ENCODE assay signal across 14 cellular contexts in genomic region chr3:195080571-195081141, GRCh38.
DNase-seq lines count a peak whose midpoint lies in the region; ATAC-seq and TF ChIP-seq lines count a peak whose summit lies in the region.
"Had no signal": no experiment of that assay in that cellular context is flagged by ENCODE, and none has a peak within 500 bp of the region (broad histone marks: within the 10 kb centered on the region; RNA-seq: fewer than 3 reads in every experiment).

No MANE protein-coding gene starts in this region.

- H4K20me1 ChIP-seq in Karpas-422 (ENCODE audit: insufficient read depth, low read depth, low read length), result peaks cover 46% of the 10 kb centered on the region; the same call in 1 of the 2 replicates

- H3K36me3 ChIP-seq in lower lobe of right lung (no peaks in the 10 kb centered on the region), Karpas-422 (ENCODE audit: insufficient read depth, low read length) (no peaks in the 10 kb centered on the region), Caco-2 (ENCODE audit: control insufficient read depth, insufficient read depth, low read length) (no peaks in the 10 kb centered on the region), H7 (replicated peaks; ENCODE audit: control insufficient read depth, insufficient read depth, low read length) (no peaks in the 10 kb centered on the region)
- H3K36me3 ChIP-seq: upper lobe of right lung had no signal

- no peak overlapping the region for H3K4me3 Mint-ChIP-seq in Caco-2 (ENCODE audit: unreplicated experiment)
- H3K4me3 Mint-ChIP-seq: activated T-cell treated with anti-CD3 and anti-CD28 coated beads, Interleukin-2, amount 50 U/mL, for 72 hours had no signal

- no peaks in the 10 kb centered on the region for H3K9me2 ChIP-seq in Karpas-422 (replicated peaks; ENCODE audit: insufficient read depth, low read length)

- H3K4me2 ChIP-seq in Karpas-422 (ENCODE audit: low read depth, low read length, poor library complexity, severe bottlenecking), result no peak overlapping the region

- in situ Hi-C loops in ACHN (cut with HindIII; ENCODE audit: low pct_ligation_motif_present, low pct_unique_long_range_greater_than_20kb, low sequenced_read_pairs), result no loop called here

- peak in 1 of 2 donors; percentile 27 for ATAC-seq in lower lobe of right lung
- ATAC-seq: activated T-cell treated with anti-CD3 and anti-CD28 coated beads, Interleukin-2, amount 50 U/mL, for 72 hours had no signal

- H3K27me3 ChIP-seq in lower lobe of right lung (ENCODE audit: low read depth), result no peaks in the 10 kb centered on the region
- no peaks in the 10 kb centered on the region for H3K27me3 ChIP-seq in Karpas-422 (ENCODE audit: low read length)
- H3K27me3 ChIP-seq in Caco-2 (replicated peaks; ENCODE audit: control insufficient read depth, insufficient read depth, low read length), result no peaks in the 10 kb centered on the region
- no peaks in the 10 kb centered on the region for H3K27me3 ChIP-seq in H7 (ENCODE audit: control insufficient read depth, insufficient read depth, low read length)
- H3K27me3 ChIP-seq: upper lobe of right lung had no signal

- no peak overlapping the region for H3K9ac ChIP-seq in Karpas-422 (ENCODE audit: low read length)

- BruUV-seq in Caco-2 (replicated peaks; lab: Mats Ljungman, UMichigan), result no TSS peak

- no peak overlapping the region for H3K27ac Mint-ChIP-seq in Caco-2 (ENCODE audit: unreplicated experiment)
- H3K27ac Mint-ChIP-seq: activated T-cell treated with anti-CD3 and anti-CD28 coated beads, Interleukin-2, amount 50 U/mL, for 72 hours had no signal

- no peaks in the 10 kb centered on the region for H3K27me3 Mint-ChIP-seq in Caco-2 (ENCODE audit: insufficient read depth, unreplicated experiment)

- H3K79me2 ChIP-seq in Karpas-422 (ENCODE audit: low read length), result no peaks in the 10 kb centered on the region

- H3K27ac ChIP-seq in lower lobe of right lung, result peak overlapping the region; percentile 42
- H3K27ac ChIP-seq in Karpas-422 (ENCODE audit: low read length), result no peak overlapping the region
- H3K27ac ChIP-seq: SK-N-MC had no signal

- H3K9me3 Mint-ChIP-seq in Caco-2 (ENCODE audit: unreplicated experiment), result no peaks in the 10 kb centered on the region
- H3K9me3 Mint-ChIP-seq: activated T-cell treated with anti-CD3 and anti-CD28 coated beads, Interleukin-2, amount 50 U/mL, for 72 hours had no signal

- CTCF ChIA-PET in Caco-2 (lab: Charles Lee), result no interaction called here

- TF ChIP-seq CTCF in choroid plexus epithelial cell (conservative IDR thresholded peaks at IDR 0.05; ENCODE audit: low read depth, low read length), result no peak
- TF ChIP-seq CTCF in lower lobe of right lung (IDR thresholded peaks at IDR 0.05), result no peak
- no peak for TF ChIP-seq CTCF in Caco-2 (IDR thresholded peaks at IDR 0.05; ENCODE audit: insufficient read depth in 1 of 2, low read depth in 1 of 2, low read length in 1 of 2, severe bottlenecking in 1 of 2, unreplicated experiment in 1 of 2)

- H3K36me3 Mint-ChIP-seq in Caco-2 (ENCODE audit: insufficient read depth, unreplicated experiment), result no peaks in the 10 kb centered on the region

- H3K4me1 ChIP-seq in lower lobe of right lung, result peaks cover 32% of the 10 kb centered on the region
- peaks cover 5% of the 10 kb centered on the region; the same call in 1 of the 2 replicates for H3K4me1 ChIP-seq in Karpas-422 (ENCODE audit: low read length)
- H3K4me1 ChIP-seq in Caco-2, result peaks cover 16% of the 10 kb centered on the region

- DNase-seq in ACHN, result peak; percentile 41
- peak; percentile 54 for DNase-seq in NCI-H1092 treated with DMSO at 0.1 percent for 48 hours (lab: John Stamatoyannopoulos, UW)
- peak; percentile 42 for DNase-seq in choroid plexus epithelial cell (ENCODE audit: low read depth)
- peak; percentile 41 for DNase-seq in lower lobe of right lung
- no peak for DNase-seq in NOMO-1 (lab: John Stamatoyannopoulos, UW; ENCODE audit: unreplicated experiment in 2 of 2)
- DNase-seq in Karpas-422, result no peak
- no peak for DNase-seq in Caco-2
- DNase-seq in H7, result no peak
- DNase-seq: activated CD4-positive, CD25-positive, alpha-beta regulatory T cell; activated T-cell treated with anti-CD3 and anti-CD28 coated beads, Interleukin-2, amount 50 U/mL, for 72 hours; KG1; upper lobe of right lung had no signal

- H3K9me3 ChIP-seq in lower lobe of right lung (no peaks in the 10 kb centered on the region), Karpas-422 (ENCODE audit: low read length) (no peaks in the 10 kb centered on the region), Caco-2 (no peaks in the 10 kb centered on the region)
- H3K9me3 ChIP-seq: upper lobe of right lung had no signal

- no peak overlapping the region for H2AFZ ChIP-seq in Karpas-422 (ENCODE audit: low read length)

- POLR2A ChIA-PET in Caco-2 (lab: Charles Lee), result no interaction called here

- H3K4me3 ChIP-seq in choroid plexus epithelial cell (ENCODE audit: low read depth, low read length) (no peak overlapping the region), lower lobe of right lung (no peak overlapping the region), Karpas-422 (ENCODE audit: low read length) (no peak overlapping the region), Caco-2 (ENCODE audit: low read depth, low read length) (no peak overlapping the region), H7 (ENCODE audit: insufficient read depth, low read depth, low read length) (no peak overlapping the region)
- H3K4me3 ChIP-seq: SK-N-MC, skin epidermis, upper lobe of right lung had no signal

- intact Hi-C loops in lower lobe of right lung (cut with DNase I) (no loop called here), Caco-2 (cut with micrococcal nuclease; ENCODE audit: unreplicated experiment) (no loop called here)

- H3K4me1 Mint-ChIP-seq in Caco-2 (ENCODE audit: low read depth, unreplicated experiment), result peaks cover 17% of the 10 kb centered on the region

Comparison
In these comparisons a context has a peak if more than half of its experiments do, and no peak if none do; other contexts are left out.
1. DNase-seq: peak in ACHN (single experiment), NCI-H1092 treated with DMSO at 0.1 percent for 48 hours (single experiment), choroid plexus epithelial cell (single experiment) and lower lobe of right lung (single experiment); none in NOMO-1 (0 of 2), Karpas-422 (single experiment), Caco-2 (0 of 2) and H7 (single experiment).